Comparison of ENCODE assay signal across 12 cellular contexts in genomic region chr5:176530406-176530982, GRCh38. TPM values are rescaled to one million over a fixed set of nuclear protein-coding genes. Genes with fewer than 3 reads are reported as not detected.
A peak's percentile ranks its signal among the peaks of the same experiment; 100 is the strongest.
DNase-seq lines count a peak whose midpoint lies in the region; ATAC-seq lines count a peak whose summit lies in the region.
"Had no signal": no experiment of that assay in that cellular context is flagged by ENCODE, and none has a peak within 500 bp of the region (broad histone marks: within the 10 kb centered on the region; RNA-seq: fewer than 3 reads in every experiment).

No MANE protein-coding gene starts in this region.

- ATAC-seq in HG03196 (IDR thresholded peaks at IDR 0.05; ENCODE audit: unreplicated experiment), result no peak
- no peak for ATAC-seq in esophagus mucosa

- no peaks in the 10 kb centered on the region for H3K27me3 Mint-ChIP-seq in CD4-positive, alpha-beta memory T cell

- CTCF ChIA-PET in CD4-positive, alpha-beta memory T cell (lab: Charles Lee; ENCODE audit: partially characterized antibody), result interaction anchor here (0.8 to 3.5 kb wide), 13 partner anchors 7 to 115 kb away, joined by 3 to 40 read pairs (median 5); partner anchors contain the start of genes CLTB and FAF2

- peaks cover 26 to 58% (median 43%) of the 10 kb centered on the region in 4 donors for H3K4me1 Mint-ChIP-seq in CD4-positive, alpha-beta memory T cell

- H3K4me3 Mint-ChIP-seq in CD4-positive, alpha-beta memory T cell, result peak overlapping the region; percentile 63 to 92 (median 80)

- peak overlapping the region; percentile 44 for H3K27ac ChIP-seq in CD4-positive, alpha-beta memory T cell (ENCODE audit: low read depth, low read length)
- H3K27ac ChIP-seq in KOPT-K1 (ENCODE audit: low read depth, low read length, poor library complexity, severe bottlenecking) (peak overlapping the region; percentile 47), angular gyrus (ENCODE audit: low read depth, low read length) (peak overlapping the region; percentile 75), rectal smooth muscle tissue (ENCODE audit: low read depth, low read length) (peak overlapping the region; percentile 63)
- H3K27ac ChIP-seq: KMS-11 had no signal

- H3K27me3 ChIP-seq in CD4-positive, alpha-beta memory T cell (ENCODE audit: insufficient read depth, low read length), result no peaks in the 10 kb centered on the region
- H3K27me3 ChIP-seq in rectal smooth muscle tissue (ENCODE audit: control insufficient read depth, insufficient read depth, low read length), result no peaks in the 10 kb centered on the region

- POLR2A ChIA-PET in CD4-positive, alpha-beta memory T cell (lab: Charles Lee; ENCODE audit: partially characterized antibody), result interaction anchor here (0.9 to 18.9 kb wide), 7 partner anchors 12 to 114 kb away, joined by 3 to 533 read pairs (median 4); partner anchors contain the start of genes CDHR2, CLTB, FAF2 and RNF44

- no peak for DNase-seq in CD4-positive, alpha-beta memory T cell
- DNase-seq in T-helper 9 cell, result no peak
- DNase-seq: cortex of kidney, NCI-H2029, NCI-H774, SIG-M5 had no signal

- peaks cover 0 to 3% (median 0%) of the 10 kb centered on the region in 8 donors for H3K9me3 Mint-ChIP-seq in CD4-positive, alpha-beta memory T cell

- peaks cover 26 to 53% of the 10 kb centered on the region in 2 donors for H3K36me3 Mint-ChIP-seq in CD4-positive, alpha-beta memory T cell

- peaks cover 36% of the 10 kb centered on the region for H3K36me3 ChIP-seq in CD4-positive, alpha-beta memory T cell (ENCODE audit: insufficient read depth, low read length)
- H3K36me3 ChIP-seq in KOPT-K1 (ENCODE audit: insufficient read depth, low read length), result peaks cover 59% of the 10 kb centered on the region
- H3K36me3 ChIP-seq in rectal smooth muscle tissue (ENCODE audit: control insufficient read depth, insufficient read depth, low read length), result peaks cover 22% of the 10 kb centered on the region

- peak overlapping the region in 1 of 2 donors; percentile 41 for H3K4me3 ChIP-seq in CD4-positive, alpha-beta memory T cell (ENCODE audit: low read length in 2 of 2)
- no peak overlapping the region for H3K4me3 ChIP-seq in rectal smooth muscle tissue (ENCODE audit: low read length)

- H3K27ac Mint-ChIP-seq in CD4-positive, alpha-beta memory T cell, result peak overlapping the region in 3 of 7 donors; percentile 86 to 93 (median 88)

- no peaks in the 10 kb centered on the region for H3K9me3 ChIP-seq in CD4-positive, alpha-beta memory T cell (ENCODE audit: control insufficient read depth in 1 of 2, low read length in 2 of 2)
- H3K9me3 ChIP-seq in KOPT-K1 (ENCODE audit: insufficient read depth, low read length, poor library complexity, severe bottlenecking), result peaks cover 24% of the 10 kb centered on the region

- H3K9ac ChIP-seq in rectal smooth muscle tissue (ENCODE audit: low read length), result no peak overlapping the region
- H3K9ac ChIP-seq: KMS-11 had no signal

- intact Hi-C loops in CD4-positive, alpha-beta memory T cell (cut with micrococcal nuclease), result no loop called here

- peaks cover 75% of the 10 kb centered on the region for H3K4me1 ChIP-seq in CD4-positive, alpha-beta memory T cell (ENCODE audit: insufficient read depth, low read length)
- peaks cover 31% of the 10 kb centered on the region for H3K4me1 ChIP-seq in rectal smooth muscle tissue (ENCODE audit: control insufficient read depth, insufficient read depth, low read length)

RNA-seq across cellular contexts. Expression of gene RNF44, which starts 6.7 kb away (rescaled TPM):
- 100 to 1,000 TPM; 247 to 262 TPM for total RNA-seq in CD4-positive, alpha-beta memory T cell
- polyA plus RNA-seq in CD4-positive, alpha-beta memory T cell, result 1 to 10 TPM; 1.1 to 7.1 TPM
- total RNA-seq in esophagus mucosa, result 22.0 TPM

RNA-seq across cellular contexts. Expression of gene CDHR2, which starts 18.6 kb away (rescaled TPM):
- total RNA-seq in CD4-positive, alpha-beta memory T cell, result 1 to 10 TPM; 2.9 TPM
- polyA plus RNA-seq in CD4-positive, alpha-beta memory T cell, result not detected
- not detected for total RNA-seq in esophagus mucosa

Comparison
In these comparisons a context has a peak if more than half of its experiments do, and no peak if none do; other contexts are left out.
1. RNA of gene RNF44, which starts 6.7 kb away (total RNA-seq): 247 to 262 TPM in CD4-positive, alpha-beta memory T cell; 22.0 TPM in esophagus mucosa (single experiment); every median in the first group is over 10 times any median in the second.
2. Peak in every context shown above with its lines, with median percentiles within 50 percentile points of each other: H3K27ac ChIP-seq.